In the genomic region with DNA sequence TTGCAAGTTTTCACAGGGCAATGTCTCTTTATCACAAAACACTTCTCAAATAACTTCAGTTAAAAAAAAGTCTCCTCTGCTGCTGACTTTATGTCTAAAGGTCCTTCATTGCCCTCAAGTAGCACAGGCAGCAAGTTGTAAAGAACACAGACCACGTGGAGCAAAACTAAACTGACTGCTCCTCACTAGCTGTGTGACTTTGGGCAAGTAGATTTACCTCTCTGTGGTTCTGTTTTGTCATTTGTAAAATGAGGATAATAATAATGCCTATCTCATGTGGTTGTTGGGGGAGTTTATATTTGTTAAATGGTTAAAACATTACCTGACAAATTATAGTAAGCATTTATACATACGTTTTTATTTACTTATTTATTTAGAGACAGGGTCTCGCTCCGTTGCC, we compare ENCODE assay signal across 2 cellular contexts.
TF ChIP-seq lines count a peak whose summit lies in the region.

No MANE protein-coding gene starts in this region.

TF ChIP-seq in HepG2, 621 proteins besides CTCF, POLR2A, EP300 and RAD21:
- TF ChIP-seq ZNF768 (CRISPR knock-in tag; IDR thresholded peaks at IDR 0.05) (peak; percentile 46; the same call in 1 of the 2 replicates), ADNP (CRISPR knock-in tag; IDR thresholded peaks at IDR 0.05) (0 out of 2 replicates have a peak, but pooled peaks have one; percentile 53), DNMT1 (CRISPR knock-in tag; IDR thresholded peaks at IDR 0.05) (no peak)

TF ChIP-seq in K562, 482 proteins besides CTCF, POLR2A, EP300 and RAD21:
- TF ChIP-seq BCOR (IDR thresholded peaks at IDR 0.05) (peak; percentile 74), ZNF766 (CRISPR knock-in tag; conservative IDR thresholded peaks at IDR 0.05) (no peak), SMARCA5 (IDR thresholded peaks at IDR 0.05) (peak; percentile 29; the same call in 1 of the 2 replicates), KDM1A (IDR thresholded peaks at IDR 0.05) (peak; percentile 19 to 22; a peak in 1 of 4 replicates), CBX1 (IDR thresholded peaks at IDR 0.05; ENCODE audit: low read depth) (peak; percentile 36; the same call in 1 of the 2 replicates), RBM25 (IDR thresholded peaks at IDR 0.05; ENCODE audit: low read depth, low read length, severe bottlenecking) (peak; percentile 91), ZFP36 (IDR thresholded peaks at IDR 0.05; ENCODE audit: low read depth, low read length, partially characterized antibody) (peak; percentile 72)
- TF ChIP-seq, protein P1, sequence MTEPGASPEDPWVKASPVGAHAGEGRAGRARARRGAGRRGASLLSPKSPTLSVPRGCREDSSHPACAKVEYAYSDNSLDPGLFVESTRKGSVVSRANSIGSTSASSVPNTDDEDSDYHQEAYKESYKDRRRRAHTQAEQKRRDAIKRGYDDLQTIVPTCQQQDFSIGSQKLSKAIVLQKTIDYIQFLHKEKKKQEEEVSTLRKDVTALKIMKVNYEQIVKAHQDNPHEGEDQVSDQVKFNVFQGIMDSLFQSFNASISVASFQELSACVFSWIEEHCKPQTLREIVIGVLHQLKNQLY (CRISPR knock-in tag; conservative IDR thresholded peaks at IDR 0.05), result no peak
TF ChIP-seq in K562: peak in this region for 6.
